Comparison of ENCODE assay signal across 25 cellular contexts in genomic region chr2:122656403-122656802, GRCh38.
DNase-seq lines count a peak whose midpoint lies in the region; FAIRE-seq and TF ChIP-seq lines count a peak whose summit lies in the region.
"Had no signal": no experiment of that assay in that cellular context is flagged by ENCODE, and none has a peak within 500 bp of the region (broad histone marks: within the 10 kb centered on the region; RNA-seq: fewer than 3 reads in every experiment).

No MANE protein-coding gene starts in this region.

- no peaks in the 10 kb centered on the region for H3K36me3 ChIP-seq in iPS-20b (ENCODE audit: insufficient read depth, low read depth, low read length)
- H3K36me3 ChIP-seq: BE2C; BLaER1 treated with 17β-estradiol and CSF1 and Interleukin-3, amounts not matched to agents 10 nM and 100 nM had no signal

- no peak overlapping the region for H2BK120ac ChIP-seq in H9 (ENCODE audit: low read depth, low read length, poor library complexity, severe bottlenecking)

- H4K8ac ChIP-seq in H9 (replicated peaks; ENCODE audit: insufficient read length, low read depth, low read length) = no peak overlapping the region

- no peak overlapping the region for H3K14ac ChIP-seq in H9 (ENCODE audit: insufficient read depth, low read length)

- H3K23me2 ChIP-seq in H9 (ENCODE audit: insufficient read length, low read depth, low read length, poor library complexity, severe bottlenecking) = peaks cover 5% of the 10 kb centered on the region

- H2BK20ac ChIP-seq in H9 (ENCODE audit: low read depth, low read length, poor library complexity, severe bottlenecking) = no peak overlapping the region

- no peaks in the 10 kb centered on the region; a peak in 1 of 7 replicates for H3K36me3 Mint-ChIP-seq in H9 (ENCODE audit: insufficient read depth in 1 of 3, low read depth in 3 of 3)
- H3K36me3 Mint-ChIP-seq: CD14-positive monocyte; CD8-positive, alpha-beta memory T cell had no signal

- H3K9me3 ChIP-seq in H9 (ENCODE audit: control insufficient read depth, low read depth, low read length) (no peaks in the 10 kb centered on the region), iPS-20b (ENCODE audit: insufficient read depth, low read depth, low read length) (no peaks in the 10 kb centered on the region)
- H3K9me3 ChIP-seq: A549; BE2C; BLaER1 treated with 17β-estradiol and CSF1 and Interleukin-3, amounts not matched to agents 10 nM and 100 nM had no signal

- H3K4me1 ChIP-seq in H9 (ENCODE audit: insufficient read depth, low read length) = peaks cover 12% of the 10 kb centered on the region
- H3K4me1 ChIP-seq in iPS-20b (ENCODE audit: insufficient read depth, low read length) = peaks cover 49% of the 10 kb centered on the region
- H3K4me1 ChIP-seq: A549; BE2C; BLaER1 treated with 17β-estradiol and CSF1 and Interleukin-3, amounts not matched to agents 10 nM and 100 nM had no signal

- FAIRE-seq in GM12892 (lab: Jason Lieb, UNC) (peak; percentile 78), urothelium cell line (lab: Jason Lieb, UNC) (peak; percentile 50)
- FAIRE-seq: A549, D721Med, GM12878, GM18507 had no signal

- no peak overlapping the region for H3K18ac ChIP-seq in H9 (ENCODE audit: insufficient read length, low read depth, low read length)

- no peaks in the 10 kb centered on the region for H3K79me2 ChIP-seq in H9 (ENCODE audit: insufficient read depth, low read length)

- H4K5ac ChIP-seq in H9 (ENCODE audit: insufficient read length, low read depth, low read length) = no peak overlapping the region

- no peaks in the 10 kb centered on the region for H4K20me1 ChIP-seq in H9 (ENCODE audit: control insufficient read depth, insufficient read depth, insufficient read length)
- H4K20me1 ChIP-seq: BLaER1 treated with 17β-estradiol and CSF1 and Interleukin-3, amounts not matched to agents 10 nM and 100 nM had no signal

- TF ChIP-seq CTCF in H9 (conservative IDR thresholded peaks at IDR 0.05) (no peak), foreskin fibroblast (IDR thresholded peaks at IDR 0.05; ENCODE audit: low read depth, low read length) (no peak)

- H3K4me2 ChIP-seq in H9 (ENCODE audit: insufficient read depth, insufficient read length, low read length) = no peak overlapping the region
- H3K4me2 ChIP-seq: A549; BLaER1 treated with 17β-estradiol and CSF1 and Interleukin-3, amounts not matched to agents 10 nM and 100 nM had no signal

- DNase-seq in GM12892 (ENCODE audit: insufficient read length) = no peak
- DNase-seq in H9 = no peak
- no peak for DNase-seq in urothelium cell line (ENCODE audit: low spot score)
- DNase-seq in foreskin fibroblast = no peak
- DNase-seq in inferior parietal cortex (ENCODE audit: extremely low spot score) = no peak
- no peak for DNase-seq in iPS-NIHi11 (ENCODE audit: low spot score)
- DNase-seq: 8988T; ACHN; AML-193; BE2C; CD4-positive, alpha-beta T cell; CD8-positive, alpha-beta memory T cell; DMS 273 treated with DMSO at 0.1 percent for 48 hours; DMS79; EL; GDM1; GOT3; H7 had no signal

- H3K27ac ChIP-seq in H9 (ENCODE audit: insufficient read length, low read depth, low read length) (no peak overlapping the region), iPS-20b (ENCODE audit: low read length) (peak overlapping the region; percentile 25)
- H3K27ac ChIP-seq: A549; BLaER1 treated with 17β-estradiol and CSF1 and Interleukin-3, amounts not matched to agents 10 nM and 100 nM had no signal

- no peak overlapping the region for H3T11ph ChIP-seq in H9 (ENCODE audit: low read length)

- H3K4ac ChIP-seq in H9 (ENCODE audit: low read depth, low read length) = no peak overlapping the region

- H3K23ac ChIP-seq in H9 (ENCODE audit: insufficient read length, low read depth, low read length) = no peak overlapping the region

- H3K4me1 Mint-ChIP-seq in H9 = peaks cover 53 to 60% of the 10 kb centered on the region in 2 experiments
- H3K4me1 Mint-ChIP-seq: CD14-positive monocyte; CD8-positive, alpha-beta memory T cell had no signal

- H4K91ac ChIP-seq in H9 (ENCODE audit: insufficient read length, low read depth, low read length) = no peak overlapping the region

- H3K27me3 Mint-ChIP-seq in H9 (ENCODE audit: low read depth) = no peaks in the 10 kb centered on the region

- H2BK12ac ChIP-seq in H9 (ENCODE audit: insufficient read length, low read depth, low read length) = no peak overlapping the region

- no peak overlapping the region for H2BK5ac ChIP-seq in H9 (ENCODE audit: insufficient read length, low read length)

- H3K9me3 Mint-ChIP-seq in H9 = no peaks in the 10 kb centered on the region

- H3K4me3 ChIP-seq in iPS-20b (ENCODE audit: low read length) (peak overlapping the region; percentile 42; the same call in 1 of the 2 replicates), foreskin fibroblast (ENCODE audit: low read depth in 1 of 2, low read length in 2 of 2) (no peak overlapping the region)
- H3K4me3 ChIP-seq: A549; BLaER1 treated with 17β-estradiol and CSF1 and Interleukin-3, amounts not matched to agents 10 nM and 100 nM; GM12878 had no signal

- WGBS in H9 (ENCODE audit: extremely low coverage, insufficient read length, low lambda C conversion rate) = no CpG with 5 or more reads among the region's 3 CpGs

- peak overlapping the region in 2 of 3 experiments; percentile 52 to 95; a peak in 4 of 7 replicates for H3K27ac Mint-ChIP-seq in H9
- H3K27ac Mint-ChIP-seq: CD14-positive monocyte; CD4-positive, alpha-beta T cell; CD8-positive, alpha-beta memory T cell had no signal

- H3K27me3 ChIP-seq in H9 (ENCODE audit: insufficient read depth, low read length) (no peaks in the 10 kb centered on the region; the same call in 1 of the 2 replicates), iPS-20b (ENCODE audit: insufficient read depth, low read length) (no peaks in the 10 kb centered on the region; the same call in 1 of the 2 replicates)
- H3K27me3 ChIP-seq: BE2C; BLaER1 treated with 17β-estradiol and CSF1 and Interleukin-3, amounts not matched to agents 10 nM and 100 nM had no signal

- no peak overlapping the region for H2AFZ ChIP-seq in H9 (ENCODE audit: low read length)

- no peak overlapping the region for H2AK5ac ChIP-seq in H9 (ENCODE audit: insufficient read length, low read length)

- no peak for TF ChIP-seq POLR2A in GM12892 (IDR thresholded peaks at IDR 0.05; ENCODE audit: low read depth, low read length)

- H3K4me3 Mint-ChIP-seq in H9 = no peak overlapping the region; a peak in 1 of 5 replicates
- H3K4me3 Mint-ChIP-seq: CD14-positive monocyte; CD4-positive, alpha-beta T cell; CD8-positive, alpha-beta memory T cell had no signal

- no peak overlapping the region for H2BK15ac ChIP-seq in H9 (ENCODE audit: low read depth, low read length)

- H3K9ac ChIP-seq in H9 (ENCODE audit: extremely low read depth, insufficient read length, low read length) (no peak overlapping the region), iPS-20b (ENCODE audit: low read depth, low read length) (no peak overlapping the region)
- H3K9ac ChIP-seq: BLaER1 treated with 17β-estradiol and CSF1 and Interleukin-3, amounts not matched to agents 10 nM and 100 nM had no signal

- no peaks in the 10 kb centered on the region for H3K79me1 ChIP-seq in H9 (ENCODE audit: insufficient read depth, low read depth, low read length, poor library complexity, severe bottlenecking)

- no peak overlapping the region for H3K56ac ChIP-seq in H9 (ENCODE audit: insufficient read length, low read depth, low read length)
